Comparison of ENCODE assay signal across 8 cellular contexts in genomic region chr5:119397518-119398380, GRCh38. TPM values are rescaled to one million over a fixed set of nuclear protein-coding genes. Genes with fewer than 3 reads are reported as not detected.
DNase-seq lines count a peak whose midpoint lies in the region; ATAC-seq, FAIRE-seq and TF ChIP-seq lines count a peak whose summit lies in the region.

No MANE protein-coding gene starts in this region.

- in situ Hi-C loops in GM12878 (cut with MboI): loop anchor here (5.0 kb wide), 1 partner anchor 75 kb away; no protein-coding TSS in a partner anchor

- TF ChIP-seq RAD21 in GM12878 (IDR thresholded peaks at IDR 0.05; ENCODE audit: insufficient read depth, low read depth, low read length): no peak

- H3K27ac ChIP-seq in GM12878 (ENCODE audit: control insufficient read depth, insufficient read depth): peak overlapping the region; percentile 83
- peak overlapping the region in 1 of 2 donors; percentile 58 for H3K27ac ChIP-seq in kidney (ENCODE audit: low read depth in 2 of 2, low read length in 2 of 2)

- TF ChIP-seq POLR2A in GM12878 (IDR thresholded peaks at IDR 0.05; ENCODE audit: low read depth, low read length): no peak

- peak; percentile 41 for ATAC-seq in GM21390 (IDR thresholded peaks at IDR 0.05; ENCODE audit: unreplicated experiment)
- peak; percentile 41 for ATAC-seq in HG03571 (IDR thresholded peaks at IDR 0.05; ENCODE audit: unreplicated experiment)
- ATAC-seq in GM12878: peak; percentile 73
- ATAC-seq in stimulated activated naive CD8-positive, alpha-beta T cell treated with anti-CD3 and anti-CD28 coated beads, Interleukin-15, Interleukin-2, amounts not matched to agents 100 U/mL and 50 U/mL, for 24 hours: peak; percentile 76

- H3K9ac ChIP-seq in GM12878 (ENCODE audit: control insufficient read depth, insufficient read depth, low read length) (peak overlapping the region; percentile 31; the same call in 1 of the 2 replicates), kidney (ENCODE audit: low read length in 2 of 2) (no peak overlapping the region)

- no peak overlapping the region for H2AFZ ChIP-seq in GM12878 (ENCODE audit: control insufficient read depth, low read depth, low read length)

- BruUV-seq in GM12878 (replicated peaks; lab: Mats Ljungman, UMichigan): no TSS peak

- DNase-seq in GM03348 (ENCODE audit: low spot score): peak; percentile 60
- DNase-seq in GM12878 (ENCODE audit: low read depth, low spot score): peak; percentile 81
- DNase-seq in stimulated activated naive CD8-positive, alpha-beta T cell treated with anti-CD3 and anti-CD28 coated beads, Interleukin-15, Interleukin-2, amounts not matched to agents 100 U/mL and 50 U/mL, for 24 hours: no peak
- no peak for DNase-seq in NCI-H2107 (lab: John Stamatoyannopoulos, UW)
- DNase-seq in kidney: no peak
- no peak for DNase-seq in NCI-H2227 (lab: John Stamatoyannopoulos, UW; ENCODE audit: unreplicated experiment)

- no peak for TF ChIP-seq CTCF in GM12878 (IDR thresholded peaks at IDR 0.05 in 2 of 3, conservative IDR thresholded peaks at IDR 0.05 in 1 of 3; ENCODE audit: control insufficient read depth in 2 of 3, extremely low read depth in 1 of 3, insufficient read depth in 1 of 3, low read depth in 3 of 3, low read length in 3 of 3)
- no peak for TF ChIP-seq CTCF in kidney (IDR thresholded peaks at IDR 0.05; ENCODE audit: borderline replicate concordance, extremely low read depth, insufficient read depth)

- H3K9me3 ChIP-seq in GM12878 (replicated peaks; ENCODE audit: control insufficient read depth, insufficient read depth, low read length) (no peaks in the 10 kb centered on the region), kidney (ENCODE audit: control insufficient read depth in 1 of 2, low read length in 2 of 2) (no peaks in the 10 kb centered on the region)

- CTCF ChIA-PET in GM12878 (lab: Yijun Ruan, JAX): interaction anchor here (2.8 to 6.3 kb wide), 4 partner anchors 11 to 82 kb away, joined by 9 to 80 read pairs (median 18); no protein-coding TSS in a partner anchor

- peaks cover 1% of the 10 kb centered on the region; the same call in 1 of the 2 replicates for H4K20me1 ChIP-seq in GM12878 (ENCODE audit: control insufficient read depth, insufficient read depth)

- 0 out of 2 replicates have a peak overlapping the region, but pooled peaks have one; percentile 1 for H3K4me3 ChIP-seq in GM12878
- no peak overlapping the region for H3K4me3 ChIP-seq in kidney (ENCODE audit: low read length in 2 of 2)

- POLR2A ChIA-PET in GM12878 (lab: Charles Lee): interaction anchor here (0.6 to 1.6 kb wide), 7 partner anchors 12 to 336 kb away, joined by 3 to 9 read pairs (median 4); partner anchors contain the start of gene TNFAIP8

- H3K79me2 ChIP-seq in GM12878 (ENCODE audit: control insufficient read depth, insufficient read depth, low read length): peaks cover 43% of the 10 kb centered on the region

- SMC1A ChIA-PET in GM12878 (lab: Charles Lee; ENCODE audit: uncharacterized antibody, unreplicated experiment): interaction anchor here (0.8 to 26.7 kb wide), 16 partner anchors 9 to 367 kb away, joined by 3 to 583 read pairs (median 4); partner anchors contain the start of gene TNFAIP8

- RAD21 ChIA-PET in GM12878 (lab: Charles Lee; ENCODE audit: unreplicated experiment): interaction anchor here (1.1 to 5.1 kb wide), 9 partner anchors 14 to 61 kb away, joined by 3 to 22 read pairs (median 4); no protein-coding TSS in a partner anchor

- peak overlapping the region; percentile 52 for H3K4me2 ChIP-seq in GM12878 (ENCODE audit: control insufficient read depth, insufficient read depth)

- peak; percentile 93 to 94 for TF ChIP-seq EP300 in GM12878 (IDR thresholded peaks at IDR 0.05; ENCODE audit: borderline replicate concordance in 1 of 2, control insufficient read depth in 1 of 2, low read depth in 2 of 2, low read length in 2 of 2)

- intact Hi-C loops in GM12878 (cut with micrococcal nuclease; ENCODE audit: unreplicated experiment) (loop anchor here (1.0 to 5.0 kb wide), 5 partner anchors 31 to 325 kb away; partner anchors contain the start of genes DMXL1 and TNFAIP8), kidney (cut with DNase I) (no loop called here)

- peaks cover 4 to 5% of the 10 kb centered on the region in 2 experiments; a peak in 3 of 4 replicates for H3K36me3 ChIP-seq in GM12878 (ENCODE audit: control insufficient read depth in 2 of 2, insufficient read depth in 2 of 2, low read length in 1 of 2)
- no peaks in the 10 kb centered on the region for H3K36me3 ChIP-seq in kidney (ENCODE audit: control insufficient read depth in 1 of 2, insufficient read depth in 2 of 2, low read length in 2 of 2)

- 3% methylated on average over 10 of the region's 10 CpGs for WGBS in GM12878 (ENCODE audit: insufficient coverage, insufficient replicate concordance, low lambda C conversion rate, missing lambda C conversion rate)

- peak; percentile 49 for FAIRE-seq in GM12878 (lab: Jason Lieb, UNC)
- FAIRE-seq in kidney (lab: Jason Lieb, UNC): no peak

- H3K4me1 ChIP-seq in GM12878 (ENCODE audit: control insufficient read depth, insufficient read depth, low read length) (peaks cover 65% of the 10 kb centered on the region), kidney (ENCODE audit: control insufficient read depth in 1 of 2, insufficient read depth in 1 of 2, low read depth in 1 of 2, low read length in 2 of 2) (peaks cover 3 to 15% of the 10 kb centered on the region in 2 donors)

- H3K27me3 ChIP-seq in GM12878 (replicated peaks in 1 of 2; ENCODE audit: control insufficient read depth in 2 of 2, insufficient read depth in 2 of 2, low read length in 1 of 2): no peaks in the 10 kb centered on the region

TF ChIP-seq in GM12878, 131 proteins besides CTCF, POLR2A, EP300 and RAD21 (continues in another document):
- TF ChIP-seq BACH1 (IDR thresholded peaks at IDR 0.05; ENCODE audit: borderline replicate concordance) (no peak; the same call in 1 of the 2 replicates), E2F8 (IDR thresholded peaks at IDR 0.05; ENCODE audit: low read depth, partially characterized antibody) (no peak), MXI1 (IDR thresholded peaks at IDR 0.05; ENCODE audit: low read depth, low read length) (0 out of 2 replicates have a peak, but pooled peaks have one; percentile 62), SP1 (IDR thresholded peaks at IDR 0.05; ENCODE audit: low read depth, low read length) (no peak)

RNA-seq across cellular contexts. Expression of gene TNFAIP8, which starts 41.9 kb away (rescaled TPM):
- total RNA-seq in GM12878 (2013; cell fraction: nucleolus; rRNA removed): 75.1 and 80.9 TPM in 2 replicates
- total RNA-seq in GM12878 (2014; rRNA removed): 140 and 157 TPM in 2 replicates
- 178 and 183 TPM in 2 replicates for total RNA-seq in GM12878 (2014; rRNA removed; fragmentation: Illumina TruSeq; extraction: Trizol)
- 116 and 124 TPM in 2 replicates for total RNA-seq in GM12878 (2021)
- polyA plus RNA-seq in GM12878 (2011; ENCODE audit: low read depth): 51.5 TPM
- polyA plus RNA-seq in GM12878 (2011; rRNA removed): 169 and 264 TPM in 2 replicates
- polyA plus RNA-seq in GM12878 (2011; cell fraction: cytosol; rRNA removed): 66.2 and 70.2 TPM in 2 replicates
- polyA plus RNA-seq in GM12878 (2011; cell fraction: nucleus; rRNA removed): 51.6 and 57.2 TPM in 2 replicates
- 82.6 and 119 TPM in 2 replicates for polyA plus RNA-seq in GM12878 (2012)
- polyA plus RNA-seq in GM12878 (2014; fragmentation: Illumina TruSeq; extraction: Trizol): 180 and 219 TPM in 2 replicates
- 100 to 1,000 TPM; 217 to 324 TPM for polyA plus RNA-seq in GM12878 (2014; fragmentation: Nextera tagmentation; extraction: Ambion mirVana)
- 108 and 144 TPM in 2 replicates for polyA plus RNA-seq in GM12878 (2014; rRNA removed)
- polyA plus RNA-seq in GM12878 (2016; fragmentation: Nextera tagmentation; extraction: Ambion mirVana): 100 to 1,000 TPM; 177 to 181 TPM
- polyA minus RNA-seq in GM12878 (2011; rRNA and poly(A)+ RNA removed): 69.6 and 132 TPM in 2 replicates
- polyA minus RNA-seq in GM12878 (2011; cell fraction: cytosol; rRNA and poly(A)+ RNA removed): 56.4 and 60.0 TPM in 2 replicates
- polyA minus RNA-seq in GM12878 (2011; cell fraction: nucleus; rRNA and poly(A)+ RNA removed): 30.6 and 45.0 TPM in 2 replicates
- 41.5 TPM for total RNA-seq in kidney
- 13.3 TPM for polyA plus RNA-seq in kidney (ENCODE audit: insufficient read depth, low read depth, low replicate concordance)

RNA-seq across cellular contexts. Expression of gene HSD17B4, which starts 54.5 kb away (rescaled TPM):
- total RNA-seq in GM12878 (2013; cell fraction: nucleolus; rRNA removed): 115 and 125 TPM in 2 replicates
- total RNA-seq in GM12878 (2014; rRNA removed): 93.1 and 105 TPM in 2 replicates
- 92.9 and 93.3 TPM in 2 replicates for total RNA-seq in GM12878 (2014; rRNA removed; fragmentation: Illumina TruSeq; extraction: Trizol)
- total RNA-seq in GM12878 (2021): 90.0 and 103 TPM in 2 replicates
- polyA plus RNA-seq in GM12878 (2011; ENCODE audit: low read depth): 50.7 TPM
- polyA plus RNA-seq in GM12878 (2011; rRNA removed): 125 and 160 TPM in 2 replicates
- 69.7 and 112 TPM in 2 replicates for polyA plus RNA-seq in GM12878 (2011; cell fraction: cytosol; rRNA removed)
- polyA plus RNA-seq in GM12878 (2011; cell fraction: nucleus; rRNA removed): 104 and 115 TPM in 2 replicates
- polyA plus RNA-seq in GM12878 (2012): 62.5 and 78.6 TPM in 2 replicates
- polyA plus RNA-seq in GM12878 (2014; fragmentation: Illumina TruSeq; extraction: Trizol): 97.5 and 128 TPM in 2 replicates
- 10 to 100 TPM; 38.6 to 62.4 TPM for polyA plus RNA-seq in GM12878 (2014; fragmentation: Nextera tagmentation; extraction: Ambion mirVana)
- 52.9 and 58.6 TPM in 2 replicates for polyA plus RNA-seq in GM12878 (2014; rRNA removed)
- 10 to 100 TPM; 92.0 to 99.7 TPM for polyA plus RNA-seq in GM12878 (2016; fragmentation: Nextera tagmentation; extraction: Ambion mirVana)
- polyA minus RNA-seq in GM12878 (2011; rRNA and poly(A)+ RNA removed): 171 and 220 TPM in 2 replicates
- polyA minus RNA-seq in GM12878 (2011; cell fraction: cytosol; rRNA and poly(A)+ RNA removed): 52.4 and 52.5 TPM in 2 replicates
- polyA minus RNA-seq in GM12878 (2011; cell fraction: nucleus; rRNA and poly(A)+ RNA removed): 61.4 and 80.0 TPM in 2 replicates
- 202 TPM for total RNA-seq in kidney
- 212 TPM for polyA plus RNA-seq in kidney (ENCODE audit: insufficient read depth, low read depth, low replicate concordance)

Comparison
In these comparisons a context has a peak if more than half of its experiments do, and no peak if none do; other contexts are left out.
1. DNase-seq: peak in GM03348 (single experiment) and GM12878 (single experiment); none in stimulated activated naive CD8-positive, alpha-beta T cell treated with anti-CD3 and anti-CD28 coated beads, Interleukin-15, Interleukin-2, amounts not matched to agents 100 U/mL and 50 U/mL, for 24 hours (single experiment), NCI-H2107 (single experiment), kidney (single experiment) and NCI-H2227 (single experiment).
2. Peak in every context shown above with its lines, with median percentiles within 50 percentile points of each other: ATAC-seq.